17 cellular contexts compared by ENCODE assay signal in the genomic region with DNA sequence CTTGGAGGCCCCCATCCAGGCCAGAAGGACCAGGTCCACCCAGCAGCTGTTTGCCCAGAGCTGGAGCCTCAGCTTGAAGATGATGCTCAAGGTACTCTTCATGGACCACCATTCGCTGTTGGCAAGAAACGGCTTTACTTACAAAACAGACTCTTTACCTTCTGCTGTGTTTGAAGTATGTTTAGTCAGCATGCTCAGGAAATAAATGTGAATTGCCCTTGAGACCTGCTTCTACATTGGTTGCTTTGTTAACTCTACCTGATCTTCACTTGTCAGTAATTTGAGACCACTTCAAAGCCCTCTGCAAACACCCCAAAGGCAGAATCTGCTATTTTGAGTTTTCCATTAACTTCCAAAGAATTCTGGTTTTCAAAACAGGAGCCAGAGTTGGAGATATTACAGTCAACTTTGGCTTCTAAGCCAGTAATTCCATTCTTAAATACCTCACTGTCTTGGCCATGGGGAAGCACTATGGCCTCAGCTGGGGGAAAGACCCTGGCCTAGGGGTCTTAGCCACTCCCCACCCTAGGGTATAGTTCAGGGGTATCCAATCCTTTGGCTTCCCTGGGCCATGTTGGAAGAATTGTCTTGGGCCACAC. TPM values are rescaled to one million over a fixed set of nuclear protein-coding genes. Genes with fewer than 3 reads are reported as not detected.
DNase-seq lines count a peak whose midpoint lies in the region; ATAC-seq and TF ChIP-seq lines count a peak whose summit lies in the region.
"Had no signal": no experiment of that assay in that cellular context is flagged by ENCODE, and none has a peak within 500 bp of the region (broad histone marks: within the 10 kb centered on the region; RNA-seq: fewer than 3 reads in every experiment).

No MANE protein-coding gene starts in this region.

- H3K4me1 ChIP-seq in left ventricle myocardium inferior (peaks cover 69% of the 10 kb centered on the region), heart right ventricle (peaks cover 6 to 51% (median 31%) of the 10 kb centered on the region in 9 donors), Loucy (ENCODE audit: insufficient read depth, low read length, poor library complexity, severe bottlenecking) (peaks cover 24% of the 10 kb centered on the region), lung (ENCODE audit: control insufficient read depth in 2 of 2, insufficient read depth in 2 of 2, low read length in 2 of 2) (peaks cover 11 to 18% of the 10 kb centered on the region in 2 donors), gastrocnemius medialis (peaks cover 57 to 58% of the 10 kb centered on the region in 2 donors)
- H3K4me1 ChIP-seq: BE2C, SJCRH30 had no signal

- TF ChIP-seq POLR2A in gastrocnemius medialis (IDR thresholded peaks at IDR 0.05): no peak

- H3K27ac ChIP-seq in left ventricle myocardium inferior (replicated peaks) (no peak overlapping the region), heart right ventricle (no peak overlapping the region), lung (ENCODE audit: low read depth in 1 of 2, low read length in 1 of 2) (no peak overlapping the region), gastrocnemius medialis (peak overlapping the region; percentile 94 to 95 (median 95)), caudate nucleus (ENCODE audit: low read depth, low read length) (no peak overlapping the region)
- H3K27ac ChIP-seq: PC-9, SJCRH30 had no signal

- peak overlapping the region; percentile 97 for H3K4me2 ChIP-seq in Loucy (ENCODE audit: low read depth, low read length, poor library complexity, severe bottlenecking)

- DNase-seq in left ventricle myocardium inferior (no peak), heart right ventricle (no peak), lung (ENCODE audit: low spot score) (peak; percentile 51), gastrocnemius medialis (no peak), caudate nucleus (lab: John Stamatoyannopoulos, UW) (no peak), osteocyte (ENCODE audit: extremely low spot score, unreplicated experiment) (no peak)
- DNase-seq: BE2C; CD8-positive, alpha-beta T cell; GOT3; NCI-H1417 treated with DMSO at 0.1 percent for 48 hours; NCI-H2029 treated with DMSO at 0.1 percent for 48 hours; NCI-H510A treated with DMSO at 0.1 percent for 48 hours; NCI-H82; PC-9; SJCRH30 had no signal

- no peak overlapping the region for H3K27ac Mint-ChIP-seq in osteocyte (ENCODE audit: unreplicated experiment)
- H3K27ac Mint-ChIP-seq: CD8-positive, alpha-beta T cell had no signal

- H3K9me3 ChIP-seq in left ventricle myocardium inferior (replicated peaks) (no peaks in the 10 kb centered on the region), heart right ventricle (no peaks in the 10 kb centered on the region), Loucy (ENCODE audit: insufficient read depth, low read depth, low read length) (no peaks in the 10 kb centered on the region), lung (ENCODE audit: control insufficient read depth in 2 of 2, insufficient read depth in 1 of 2, low read length in 1 of 2) (no peaks in the 10 kb centered on the region), gastrocnemius medialis (no peaks in the 10 kb centered on the region)
- H3K9me3 ChIP-seq: BE2C, SJCRH30 had no signal

- WGBS in heart right ventricle, 2 donors: 95 to 100% methylated on average over 2 of the region's 2 CpGs
- WGBS in lung, 2 donors: 65 to 86% methylated on average over 2 of the region's 2 CpGs

- H3K4me1 Mint-ChIP-seq in osteocyte (ENCODE audit: unreplicated experiment): peaks cover 27% of the 10 kb centered on the region

- no peaks in the 10 kb centered on the region for H3K27me3 Mint-ChIP-seq in osteocyte (ENCODE audit: unreplicated experiment)

- H3K36me3 Mint-ChIP-seq in osteocyte (ENCODE audit: unreplicated experiment): peaks cover 13% of the 10 kb centered on the region

- no peaks in the 10 kb centered on the region for H3K9me3 Mint-ChIP-seq in osteocyte (ENCODE audit: unreplicated experiment)
- H3K9me3 Mint-ChIP-seq: CD8-positive, alpha-beta T cell had no signal

- in situ Hi-C loops in gastrocnemius medialis (cut with MboI; ENCODE audit: low sequenced_read_pairs in 4 of 4): loop anchor here in 1 of 4 donors (10.0 kb wide), 1 partner anchor 235 kb away; no protein-coding TSS in a partner anchor

- H3K9ac ChIP-seq in Loucy (ENCODE audit: low read depth, low read length, poor library complexity, severe bottlenecking): no peak overlapping the region

- H3F3A ChIP-seq in Loucy (ENCODE audit: low read depth): no peaks in the 10 kb centered on the region

- intact Hi-C loops in left ventricle myocardium inferior (cut with micrococcal nuclease) (no loop called here), heart right ventricle (cut with DNase I) (loop anchor here in 7 of 10 donors (5.0 to 10.0 kb wide), 6 partner anchors 57 to 237 kb away; partner anchors contain the start of genes ASCC2 (in 2 of the 7) and NF2 (in 1 of the 7)), gastrocnemius medialis (cut with DNase I; ENCODE audit: low total_unique reads) (loop anchor here (5.0 kb wide), 2 partner anchors 67 to 112 kb away; partner anchors contain the start of genes ASCC2 and MTMR3)

- ATAC-seq in heart right ventricle (no peak), lung (ENCODE audit: insufficient read depth, low FRiP score) (no peak), gastrocnemius medialis (no peak), GM21529 (IDR thresholded peaks at IDR 0.05; ENCODE audit: unreplicated experiment) (no peak)
- ATAC-seq: CD8-positive, alpha-beta T cell had no signal

- no peaks in the 10 kb centered on the region for H3K27me3 ChIP-seq in left ventricle myocardium inferior (ENCODE audit: low read depth)
- H3K27me3 ChIP-seq in heart right ventricle: no peaks in the 10 kb centered on the region
- no peaks in the 10 kb centered on the region for H3K27me3 ChIP-seq in Loucy (ENCODE audit: insufficient read depth, low read length, poor library complexity, severe bottlenecking)
- H3K27me3 ChIP-seq in lung (ENCODE audit: control insufficient read depth, insufficient read depth): no peaks in the 10 kb centered on the region
- no peaks in the 10 kb centered on the region for H3K27me3 ChIP-seq in gastrocnemius medialis
- H3K27me3 ChIP-seq: BE2C, SJCRH30 had no signal

- H4K20me1 ChIP-seq in Loucy (ENCODE audit: insufficient read depth, low read length, poor library complexity, severe bottlenecking): peaks cover 3% of the 10 kb centered on the region

- TF ChIP-seq CTCF in left ventricle myocardium inferior (IDR thresholded peaks at IDR 0.05; ENCODE audit: borderline replicate concordance): no peak
- no peak for TF ChIP-seq CTCF in heart right ventricle (IDR thresholded peaks at IDR 0.05)
- no peak for TF ChIP-seq CTCF in Loucy (conservative IDR thresholded peaks at IDR 0.05; ENCODE audit: low read length)
- TF ChIP-seq CTCF in lung (IDR thresholded peaks at IDR 0.05; ENCODE audit: control extremely low read depth, extremely low read depth): no peak
- TF ChIP-seq CTCF in gastrocnemius medialis (IDR thresholded peaks at IDR 0.05 in 4 of 5, conservative IDR thresholded peaks at IDR 0.05 in 1 of 5): no peak
- TF ChIP-seq CTCF in osteocyte (IDR thresholded peaks at IDR 0.05): no peak

- peaks cover 33% of the 10 kb centered on the region for H3K36me3 ChIP-seq in left ventricle myocardium inferior
- H3K36me3 ChIP-seq in heart right ventricle: peaks cover 0 to 32% (median 20%) of the 10 kb centered on the region in 9 donors
- peaks cover 9% of the 10 kb centered on the region; the same call in 1 of the 2 replicates for H3K36me3 ChIP-seq in Loucy (ENCODE audit: insufficient read depth, low read length)
- peaks cover 10 to 11% of the 10 kb centered on the region in 2 donors for H3K36me3 ChIP-seq in lung (ENCODE audit: control insufficient read depth in 2 of 2, insufficient read depth in 2 of 2, low read length in 2 of 2)
- peaks cover 0 to 25% of the 10 kb centered on the region in 2 donors for H3K36me3 ChIP-seq in gastrocnemius medialis

- no peaks in the 10 kb centered on the region for H3K9me2 ChIP-seq in Loucy (replicated peaks; ENCODE audit: low read depth, low read length)

- peaks cover 40% of the 10 kb centered on the region for H3K79me2 ChIP-seq in Loucy (ENCODE audit: insufficient read depth, low read length)

- H3K4me3 ChIP-seq in left ventricle myocardium inferior (peak overlapping the region; percentile 98), heart right ventricle (no peak overlapping the region), Loucy (ENCODE audit: low read length, poor library complexity, severe bottlenecking) (no peak overlapping the region), lung (no peak overlapping the region), gastrocnemius medialis (no peak overlapping the region)
- H3K4me3 ChIP-seq: PC-9, SJCRH30 had no signal

- H2AFZ ChIP-seq in Loucy (ENCODE audit: low read length): no peak overlapping the region
- H2AFZ ChIP-seq: PC-9 had no signal

- no peak overlapping the region for H3K4me3 Mint-ChIP-seq in osteocyte (ENCODE audit: unreplicated experiment)

RNA-seq across cellular contexts. Expression of gene UQCR10, which starts 2.7 kb away (rescaled TPM):
- total RNA-seq in left ventricle myocardium inferior (403 TPM), heart right ventricle (100 to 1,000 TPM; 296 to 412 (median 358) TPM), lung (10 to 100 TPM; 67.5 to 92.4 TPM), gastrocnemius medialis (100 to 1,000 TPM; 119 to 261 (median 179) TPM), osteocyte (66.0 and 77.4 TPM in 2 replicates)
- polyA plus RNA-seq in heart right ventricle (100 to 1,000 TPM; 614 to 963 TPM), lung (100 to 1,000 TPM; 174 to 290 TPM)

RNA-seq across cellular contexts. Expression of gene ZMAT5, which starts 3.0 kb away (rescaled TPM):
- total RNA-seq in left ventricle myocardium inferior (20.6 TPM), heart right ventricle (10 to 100 TPM; 15.1 to 23.9 (median 19.3) TPM), lung (10 to 100 TPM; 11.2 to 23.7 TPM), gastrocnemius medialis (10 to 100 TPM; 23.8 to 38.6 (median 33.8) TPM), osteocyte (22.7 and 25.0 TPM in 2 replicates)
- polyA plus RNA-seq in heart right ventricle (10 to 100 TPM; 37.6 to 46.7 TPM), lung (10 to 100 TPM; 27.1 to 32.5 TPM)

RNA-seq across cellular contexts. Expression of gene CABP7, which starts 50.0 kb away (rescaled TPM):
- total RNA-seq in left ventricle myocardium inferior (not detected), heart right ventricle (not detected), lung (under 1 TPM in 1 of 2 donors, not detected in 1; 0.06 TPM), gastrocnemius medialis (not detected), osteocyte (not detected in 2 replicates)
- polyA plus RNA-seq in heart right ventricle (under 1 TPM; 0.07 to 0.15 TPM), lung (under 1 TPM; 0.05 to 0.12 TPM)

Comparison
In these comparisons a context has a peak if more than half of its experiments do, and no peak if none do; other contexts are left out.
1. H3K27ac ChIP-seq: peak in gastrocnemius medialis (4 of 4); none in left ventricle myocardium inferior (single experiment), heart right ventricle (0 of 10), lung (0 of 2) and caudate nucleus (single experiment).